In the genomic region with DNA sequence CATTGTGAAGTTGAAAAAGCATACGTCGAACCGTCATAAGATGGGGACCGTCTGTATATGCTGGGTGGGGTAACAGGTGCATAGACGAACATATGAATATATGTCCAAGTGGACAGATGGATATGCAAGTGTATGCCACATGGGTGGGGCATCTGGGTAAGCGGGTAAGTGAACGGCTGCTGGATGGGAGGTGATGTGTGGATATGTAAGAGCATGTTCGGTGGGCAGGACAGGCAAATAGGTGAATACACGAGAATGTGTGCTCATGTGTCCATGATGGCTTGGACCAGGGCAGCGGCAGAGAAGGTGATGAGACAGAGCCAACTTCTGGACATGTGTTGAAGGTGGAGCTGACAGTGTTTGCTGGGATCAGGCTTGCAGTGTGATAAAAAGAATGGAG, we compare ENCODE assay signal across 17 cellular contexts. TPM values are rescaled to one million over a fixed set of nuclear protein-coding genes. Genes with fewer than 3 reads are reported as not detected.
A peak's percentile ranks its signal among the peaks of the same experiment; 100 is the strongest.
DNase-seq lines count a peak whose midpoint lies in the region; TF ChIP-seq lines count a peak whose summit lies in the region.
"Had no signal": no experiment of that assay in that cellular context is flagged by ENCODE, and none has a peak within 500 bp of the region (broad histone marks: within the 10 kb centered on the region; RNA-seq: fewer than 3 reads in every experiment).

No MANE protein-coding gene starts in this region.

- no peaks in the 10 kb centered on the region for H3K4me1 ChIP-seq in uterus
- H3K4me1 ChIP-seq: HAP-1 had no signal

- H3K27ac Mint-ChIP-seq in chondrocyte (ENCODE audit: unreplicated experiment), result no peak overlapping the region
- H3K27ac Mint-ChIP-seq: CD4-positive, alpha-beta T cell had no signal

- intact Hi-C loops in posterior vena cava (cut with DNase I) (no loop called here), uterus (cut with DNase I; ENCODE audit: low total_unique reads) (no loop called here)

- H3K9me3 Mint-ChIP-seq in chondrocyte (ENCODE audit: low read depth), result peaks cover 32% of the 10 kb centered on the region

- TF ChIP-seq CTCF in chondrocyte (IDR thresholded peaks at IDR 0.05) (no peak), uterus (IDR thresholded peaks at IDR 0.05) (no peak)

- H3K9me3 ChIP-seq in uterus, result peaks cover 0 to 11% of the 10 kb centered on the region in 2 donors
- H3K9me3 ChIP-seq: HAP-1 had no signal

- H3K27ac ChIP-seq in uterus, result no peak overlapping the region
- H3K27ac ChIP-seq: 22Rv1, BLaER1 had no signal

- TF ChIP-seq POLR2A in uterus (IDR thresholded peaks at IDR 0.05), result no peak

- no peaks in the 10 kb centered on the region for H3K36me3 ChIP-seq in uterus
- H3K36me3 ChIP-seq: BLaER1, HAP-1 had no signal

- H3K4me3 ChIP-seq in uterus, result no peak overlapping the region
- H3K4me3 ChIP-seq: BLaER1, HAP-1 had no signal

- H3K4me3 Mint-ChIP-seq in chondrocyte (ENCODE audit: unreplicated experiment), result no peak overlapping the region
- H3K4me3 Mint-ChIP-seq: CD4-positive, alpha-beta T cell had no signal

- H3K4me1 Mint-ChIP-seq in chondrocyte (ENCODE audit: low read depth), result peaks cover 20% of the 10 kb centered on the region

- peak; percentile 36 for DNase-seq in activated effector memory CD4-positive, alpha-beta T cell treated with anti-CD3 and anti-CD28 coated beads, Interleukin-2, amount 50 U/mL, for 16 hours
- no peak for DNase-seq in activated effector memory CD4-positive, alpha-beta T cell treated with Interleukin-2 at 50 U/mL for 16 hours
- DNase-seq in chondrocyte (ENCODE audit: low spot score) (peak; percentile 35), posterior vena cava (ENCODE audit: low spot score) (peak; percentile 38), A172 (ENCODE audit: low spot score) (no peak), uterus (no peak), NOMO-1 (lab: John Stamatoyannopoulos, UW; ENCODE audit: unreplicated experiment in 2 of 2) (no peak)
- DNase-seq: AML-193; Calu3; CD4-positive, alpha-beta T cell; DMS 273 treated with DMSO at 0.1 percent for 48 hours had no signal

- peaks cover 0 to 4% of the 10 kb centered on the region in 2 donors for H3K27me3 ChIP-seq in uterus
- H3K27me3 ChIP-seq: BLaER1 had no signal

- no peaks in the 10 kb centered on the region for H3K36me3 Mint-ChIP-seq in chondrocyte (ENCODE audit: low read depth)

- peaks cover 1% of the 10 kb centered on the region for H3K27me3 Mint-ChIP-seq in chondrocyte (ENCODE audit: low read depth)

RNA-seq across cellular contexts. Expression of gene IFITM10, which starts 12.0 kb away (rescaled TPM):
- total RNA-seq in chondrocyte (39.8 to 159 TPM (median 41.2 TPM) in 3 replicates), posterior vena cava (1 to 10 TPM; 1.4 to 2.4 TPM), uterus (under 1 TPM in 1 of 4 donors, not detected in 3; 0.85 TPM)
- total RNA-seq in A172 (2014; rRNA removed; shearing (Covaris generic)), result 2.9 and 3.0 TPM in 2 replicates

RNA-seq across cellular contexts. Expression of gene CTSD, which starts 25.3 kb away (rescaled TPM):
- total RNA-seq in chondrocyte, result 935 to 3,230 TPM (median 949 TPM) in 3 replicates
- 100 to 1,000 TPM; 351 to 519 TPM for total RNA-seq in posterior vena cava
- total RNA-seq in A172 (2014; rRNA removed; shearing (Covaris generic)), result 875 and 888 TPM in 2 replicates
- 100 to 1,000 TPM in 2 of 4 donors, 10 to 100 TPM in 2; 80.0 to 188 (median 126) TPM for total RNA-seq in uterus

RNA-seq across cellular contexts. Expression of gene KRTAP5-6, which starts 41.4 kb away (rescaled TPM):
- not detected in 3 replicates for total RNA-seq in chondrocyte
- not detected for total RNA-seq in posterior vena cava
- not detected in 2 replicates for total RNA-seq in A172 (2014; rRNA removed; shearing (Covaris generic))
- total RNA-seq in uterus, result not detected
- total RNA-seq: Calu3; CD4-positive, alpha-beta T cell; Daoy; H1; HT-29 had no signal

Comparison
In these comparisons a context has a peak if more than half of its experiments do, and no peak if none do; other contexts are left out.
1. DNase-seq: peak in activated effector memory CD4-positive, alpha-beta T cell treated with anti-CD3 and anti-CD28 coated beads, Interleukin-2, amount 50 U/mL, for 16 hours (single experiment), chondrocyte (single experiment) and posterior vena cava (single experiment); none in activated effector memory CD4-positive, alpha-beta T cell treated with Interleukin-2 at 50 U/mL for 16 hours (single experiment), A172 (single experiment), uterus (0 of 2) and NOMO-1 (0 of 2).
2. RNA of gene IFITM10, which starts 12.0 kb away (total RNA-seq): 39.8 to 159 TPM in chondrocyte; 2.9 to 3.0 TPM in A172, 1.4 to 2.4 TPM in posterior vena cava and 0.85 TPM in uterus; every median in the first group is over 10 times any median in the second.